8 cellular contexts compared by ENCODE assay signal in the genomic region with DNA sequence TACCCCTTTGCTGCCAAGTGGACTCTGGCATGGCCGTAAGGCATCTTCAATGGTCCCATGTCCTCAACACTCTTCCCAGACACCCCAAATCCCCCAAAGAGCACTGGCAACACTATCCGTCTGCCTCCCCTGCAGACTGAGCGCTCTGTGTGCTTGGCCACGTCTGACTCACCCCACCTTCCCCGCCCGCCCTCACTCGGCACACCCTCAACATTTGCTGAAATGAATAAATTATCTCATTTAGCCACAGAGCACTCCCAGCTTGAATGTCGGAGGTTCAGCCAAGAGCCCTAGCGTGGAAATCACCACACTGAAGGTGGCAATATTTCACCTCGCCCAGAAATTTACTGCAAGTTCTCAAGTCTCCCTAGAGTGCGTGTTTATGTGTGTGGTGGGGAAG. TPM values are rescaled to one million over a fixed set of nuclear protein-coding genes. Genes with fewer than 3 reads are reported as not detected.
DNase-seq lines count a peak whose midpoint lies in the region; ATAC-seq, FAIRE-seq and TF ChIP-seq lines count a peak whose summit lies in the region.

No MANE protein-coding gene starts in this region.

- no peaks in the 10 kb centered on the region for H3K9me3 ChIP-seq in osteoblast (ENCODE audit: low read depth, low read length)

- FAIRE-seq in RCC 7860 (lab: Jason Lieb, UNC) (no peak), D721Med (lab: Jason Lieb, UNC) (no peak)

- peaks cover 7% of the 10 kb centered on the region for H4K20me1 ChIP-seq in osteoblast (ENCODE audit: insufficient read depth, low read length)

- H3K4me2 ChIP-seq in osteoblast (ENCODE audit: insufficient read depth, low read length), result peak overlapping the region; percentile 7

- H3K27me3 ChIP-seq in osteoblast (ENCODE audit: insufficient read depth, low read length), result peaks cover 26% of the 10 kb centered on the region

- TF ChIP-seq CTCF in cardiac fibroblast (IDR thresholded peaks at IDR 0.05; ENCODE audit: low read depth, low read length) (no peak), osteoblast (IDR thresholded peaks at IDR 0.05; ENCODE audit: extremely low read depth, low read depth, low read length) (no peak), D721Med (IDR thresholded peaks at IDR 0.05; ENCODE audit: insufficient read depth, missing control alignments) (no peak)

- no peak overlapping the region for H3K27ac ChIP-seq in osteoblast (ENCODE audit: low read depth, low read length)

- DNase-seq in EL (peak; percentile 11), RPMI7951 (ENCODE audit: low read depth) (peak; percentile 7), cardiac fibroblast (ENCODE audit: low read depth in 2 of 2) (peak; percentile 5 to 53), osteoblast (ENCODE audit: insufficient read length, low spot score, missing footprints) (no peak), RCC 7860 (ENCODE audit: low spot score) (no peak), D721Med (ENCODE audit: insufficient read length, low spot score) (no peak), glomerular visceral epithelial cell (ENCODE audit: extremely low spot score) (no peak)

- H3K4me3 ChIP-seq in cardiac fibroblast (replicated peaks in 1 of 2; ENCODE audit: low read depth in 2 of 2, low read length in 2 of 2) (no peak overlapping the region), osteoblast (ENCODE audit: insufficient read depth, low read length) (no peak overlapping the region)

- no peak overlapping the region for H2AFZ ChIP-seq in osteoblast (ENCODE audit: low read length)

- H3K36me3 ChIP-seq in osteoblast (ENCODE audit: insufficient read depth, low read length), result no peaks in the 10 kb centered on the region

- H3K4me1 ChIP-seq in osteoblast (ENCODE audit: insufficient read depth, low read length), result no peaks in the 10 kb centered on the region

- no peaks in the 10 kb centered on the region for H3K79me2 ChIP-seq in osteoblast (ENCODE audit: insufficient read depth, low read length)

- no peak for ATAC-seq in HG03039 (IDR thresholded peaks at IDR 0.05; ENCODE audit: unreplicated experiment)

RNA-seq across cellular contexts. Expression of a gene that starts 46.5 kb away (rescaled TPM):
- 12.5 and 13.9 TPM in 2 replicates for total RNA-seq in RPMI7951 (2014; rRNA removed; shearing (Covaris generic))
- total RNA-seq in osteoblast, result 30.9 and 35.1 TPM in 2 replicates

Comparison
In these comparisons a context has a peak if more than half of its experiments do, and no peak if none do; other contexts are left out.
1. DNase-seq: peak in EL (single experiment), RPMI7951 (single experiment) and cardiac fibroblast (2 of 2); none in osteoblast (single experiment), RCC 7860 (single experiment), D721Med (single experiment) and glomerular visceral epithelial cell (single experiment).